ENCODE assay signal across 17 cellular contexts in the genomic region with DNA sequence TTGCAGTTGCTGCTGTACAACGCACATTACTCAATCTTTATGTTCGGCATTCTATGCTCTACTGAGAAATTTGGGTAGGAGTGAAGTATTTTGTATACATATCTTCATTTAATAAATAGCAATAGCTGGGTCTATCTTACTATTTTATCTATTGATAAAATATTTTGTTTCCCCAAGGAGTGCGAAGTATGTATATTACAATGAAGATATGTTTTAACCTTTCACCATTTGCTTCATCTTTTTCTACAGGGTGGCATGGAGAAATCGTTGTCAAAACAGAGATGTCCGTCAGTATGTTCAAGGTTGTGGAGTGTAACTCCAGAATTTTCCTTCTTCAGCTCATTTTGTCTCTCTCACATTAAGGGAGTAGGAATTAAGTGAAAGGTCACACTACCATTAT. TPM values are rescaled to one million over a fixed set of nuclear protein-coding genes. Genes with fewer than 3 reads are reported as not detected.
DNase-seq lines count a peak whose midpoint lies in the region; ATAC-seq and TF ChIP-seq lines count a peak whose summit lies in the region.
"Had no signal": no experiment of that assay in that cellular context is flagged by ENCODE, and none has a peak within 500 bp of the region (broad histone marks: within the 10 kb centered on the region; RNA-seq: fewer than 3 reads in every experiment).

No MANE protein-coding gene starts in this region.

- peak overlapping the region; percentile 92 for H3K27ac ChIP-seq in HL-60 (replicated peaks)
- peak overlapping the region; percentile 88 for H3K27ac ChIP-seq in neutrophil
- H3K27ac ChIP-seq: BLaER1 had no signal

- intact Hi-C loops in CD14-positive monocyte (cut with micrococcal nuclease): loop anchor here in 1 of 2 donors (10.0 kb wide), 1 partner anchor 222 kb away; no protein-coding TSS in a partner anchor

- peaks cover 44% of the 10 kb centered on the region for H3K36me3 ChIP-seq in neutrophil
- H3K36me3 ChIP-seq: BE2C, BLaER1 had no signal

- no peak for ATAC-seq in natural killer cell treated with Interleukin-12 subunit alpha and Interleukin-12 subunit beta and Interleukin-15 and Interleukin-18, amount 100 ng/mL, for 72 hours
- no peak for ATAC-seq in HG02870 (IDR thresholded peaks at IDR 0.05; ENCODE audit: unreplicated experiment)
- ATAC-seq: CD8-positive, alpha-beta T cell had no signal

- peak overlapping the region; percentile 80 to 87 for H3K4me3 Mint-ChIP-seq in CD14-positive monocyte
- H3K4me3 Mint-ChIP-seq in natural killer cell treated with Interleukin-12 subunit alpha and Interleukin-12 subunit beta and Interleukin-15 and Interleukin-18, amount 100 ng/mL, for 72 hours: no peak overlapping the region
- H3K4me3 Mint-ChIP-seq: CD4-positive, alpha-beta T cell; CD8-positive, alpha-beta T cell had no signal

- no peaks in the 10 kb centered on the region for H3K27me3 Mint-ChIP-seq in CD14-positive monocyte (ENCODE audit: low read depth in 3 of 3)
- H3K27me3 Mint-ChIP-seq in natural killer cell treated with Interleukin-12 subunit alpha and Interleukin-12 subunit beta and Interleukin-15 and Interleukin-18, amount 100 ng/mL, for 72 hours: peaks cover 8 to 28% of the 10 kb centered on the region in 2 donors

- H3K4me3 ChIP-seq in HL-60 (replicated peaks; ENCODE audit: insufficient read depth, low read length) (no peak overlapping the region), neutrophil (ENCODE audit: low read depth in 1 of 2, low read length in 1 of 2) (peak overlapping the region in 1 of 2 experiments; percentile 74)
- H3K4me3 ChIP-seq: BLaER1 had no signal

- TF ChIP-seq CTCF in CD14-positive monocyte (IDR thresholded peaks at IDR 0.05) (no peak), HL-60 (IDR thresholded peaks at IDR 0.05; ENCODE audit: insufficient read depth, low read length) (no peak), neutrophil (IDR thresholded peaks at IDR 0.05) (no peak)

- H3K36me3 Mint-ChIP-seq in CD14-positive monocyte: peaks cover 26 to 45% of the 10 kb centered on the region in 2 donors
- H3K36me3 Mint-ChIP-seq in natural killer cell treated with Interleukin-12 subunit alpha and Interleukin-12 subunit beta and Interleukin-15 and Interleukin-18, amount 100 ng/mL, for 72 hours: no peaks in the 10 kb centered on the region
- H3K36me3 Mint-ChIP-seq: CD8-positive, alpha-beta T cell had no signal

- H3K27me3 ChIP-seq in HL-60 (ENCODE audit: insufficient read depth, poor library complexity, severe bottlenecking) (no peaks in the 10 kb centered on the region), neutrophil (no peaks in the 10 kb centered on the region)
- H3K27me3 ChIP-seq: BLaER1 had no signal

- DNase-seq in CD14-positive monocyte (ENCODE audit: low spot score) (no peak), HL-60 (ENCODE audit: low read depth in 1 of 2, low spot score in 1 of 2) (no peak)
- no peak for DNase-seq in natural killer cell treated with Interleukin-12 subunit alpha and Interleukin-12 subunit beta and Interleukin-15 and Interleukin-18, amount 100 ng/mL, for 72 hours (ENCODE audit: low spot score)
- DNase-seq: 8988T; ACHN; BE2C; C1 segment of cervical spinal cord; Caco-2; Calu3; CD4-positive, alpha-beta T cell; CD8-positive, alpha-beta T cell; DMS79 treated with DMSO at 0.1 percent for 48 hours; GF-D8 had no signal

- peak overlapping the region in 6 of 7 donors; percentile 54 to 85 (median 68) for H3K27ac Mint-ChIP-seq in CD14-positive monocyte
- no peak overlapping the region for H3K27ac Mint-ChIP-seq in natural killer cell treated with Interleukin-12 subunit alpha and Interleukin-12 subunit beta and Interleukin-15 and Interleukin-18, amount 100 ng/mL, for 72 hours
- H3K27ac Mint-ChIP-seq: CD4-positive, alpha-beta T cell; CD8-positive, alpha-beta T cell had no signal

- peaks cover 0 to 2% (median 0%) of the 10 kb centered on the region in 7 donors for H3K9me3 Mint-ChIP-seq in CD14-positive monocyte
- no peaks in the 10 kb centered on the region for H3K9me3 Mint-ChIP-seq in natural killer cell treated with Interleukin-12 subunit alpha and Interleukin-12 subunit beta and Interleukin-15 and Interleukin-18, amount 100 ng/mL, for 72 hours
- H3K9me3 Mint-ChIP-seq: CD4-positive, alpha-beta T cell; CD8-positive, alpha-beta T cell had no signal

- H3K9me3 ChIP-seq in neutrophil: no peaks in the 10 kb centered on the region
- H3K9me3 ChIP-seq: BE2C, BLaER1, Caco-2 had no signal

- peaks cover 44 to 55% of the 10 kb centered on the region in 2 experiments for H3K4me1 ChIP-seq in neutrophil (ENCODE audit: control insufficient read depth in 1 of 2, insufficient read depth in 1 of 2, low read depth in 1 of 2, low read length in 1 of 2)
- H3K4me1 ChIP-seq: BE2C had no signal

- H3K4me1 Mint-ChIP-seq in CD14-positive monocyte: peaks cover 54% of the 10 kb centered on the region
- peaks cover 3 to 5% of the 10 kb centered on the region in 2 donors for H3K4me1 Mint-ChIP-seq in natural killer cell treated with Interleukin-12 subunit alpha and Interleukin-12 subunit beta and Interleukin-15 and Interleukin-18, amount 100 ng/mL, for 72 hours (ENCODE audit: low read depth in 2 of 2)

RNA-seq across cellular contexts. Expression of gene LYZ, which starts 4.7 kb away (rescaled TPM):
- polyA plus RNA-seq in CD14-positive monocyte: over 10,000 TPM; 13,865 to 46,644 TPM
- under 1 TPM in 1 of 2 donors, not detected in 1; 0.36 TPM for total RNA-seq in natural killer cell treated with Interleukin-12 subunit alpha and Interleukin-12 subunit beta and Interleukin-15 and Interleukin-18, amount 100 ng/mL, for 72 hours
- polyA plus RNA-seq: AG04450 had no signal

RNA-seq across cellular contexts. Expression of gene YEATS4, which starts 6.6 kb away (rescaled TPM):
- 10 to 100 TPM; 16.0 to 20.9 TPM for polyA plus RNA-seq in CD14-positive monocyte
- total RNA-seq in natural killer cell treated with Interleukin-12 subunit alpha and Interleukin-12 subunit beta and Interleukin-15 and Interleukin-18, amount 100 ng/mL, for 72 hours: 10 to 100 TPM; 14.9 to 27.8 TPM

Comparison
In these comparisons a context has a peak if more than half of its experiments do, and no peak if none do; other contexts are left out.
1. H3K27ac Mint-ChIP-seq: peak in CD14-positive monocyte (6 of 7); none in natural killer cell treated with Interleukin-12 subunit alpha and Interleukin-12 subunit beta and Interleukin-15 and Interleukin-18, amount 100 ng/mL, for 72 hours (0 of 2).